11 cellular contexts compared by ENCODE assay signal in genomic region chr3:99418709-99419108, GRCh38.
DNase-seq lines count a peak whose midpoint lies in the region; ATAC-seq, FAIRE-seq and TF ChIP-seq lines count a peak whose summit lies in the region.
"Had no signal": no experiment of that assay in that cellular context is flagged by ENCODE, and none has a peak within 500 bp of the region (broad histone marks: within the 10 kb centered on the region; RNA-seq: fewer than 3 reads in every experiment).

No MANE protein-coding gene starts in this region.

- no peak overlapping the region for H3K9ac ChIP-seq in HepG2 (ENCODE audit: insufficient read depth, low read depth, low read length)
- H3K9ac ChIP-seq: SK-N-SH had no signal

- CTCF ChIA-PET in HepG2 (lab: Yijun Ruan, JAX; ENCODE audit: low intra/inter-chr PET ratio, low total read pairs) = no interaction called here

- no peaks in the 10 kb centered on the region for H3K79me2 ChIP-seq in HepG2 (ENCODE audit: insufficient read depth, low read length)

- no peak overlapping the region for H3K4me3 ChIP-seq in aorta (ENCODE audit: low read length in 2 of 2)
- H3K4me3 ChIP-seq in HepG2 (replicated peaks in 1 of 3; ENCODE audit: insufficient read depth in 1 of 3, low read depth in 2 of 3, low read length in 3 of 3) = no peak overlapping the region

- in situ Hi-C loops in HepG2 (cut with HindIII; ENCODE audit: extremely low pct_ligation_motif_present, low pct_unique_long_range_greater_than_20kb) = no loop called here

- TF ChIP-seq POLR2A in HepG2 (IDR thresholded peaks at IDR 0.05; ENCODE audit: insufficient read depth in 1 of 2, low read depth in 2 of 2, low read length in 2 of 2) = no peak

- DNase-seq in GM19239 (ENCODE audit: insufficient read length, low spot score) (no peak), aorta (no peak), H4 (ENCODE audit: low spot score) (no peak), HepG2 (ENCODE audit: low spot score) (no peak)
- DNase-seq in stimulated activated CD4-positive, alpha-beta T cell treated with anti-CD3 and anti-CD28 coated beads, Interleukin-2, amount 100 ng/mL, for 48 hours = no peak
- DNase-seq: activated CD4-positive, alpha-beta T cell treated with anti-CD3 and anti-CD28 coated beads, Interleukin-2, amount 50 U/mL, for 4 hours; NCI-H524; SK-N-SH; stimulated activated CD4-positive, alpha-beta T cell treated with anti-CD3 and anti-CD28 coated beads, Interleukin-12 subunit alpha, Interleukin-12 subunit beta, amount 100 ng/mL, for 4 hours had no signal

- FAIRE-seq in GM19239 (lab: Jason Lieb, UNC) (peak; percentile 89), HepG2 (lab: Jason Lieb, UNC) (no peak)

- peak; percentile 80 for ATAC-seq in HG02623 (IDR thresholded peaks at IDR 0.05; ENCODE audit: unreplicated experiment)
- ATAC-seq in HG03432 (IDR thresholded peaks at IDR 0.05; ENCODE audit: unreplicated experiment) = peak; percentile 84
- no peak for ATAC-seq in aorta (ENCODE audit: low FRiP score)
- ATAC-seq in HepG2 = no peak

- no peak overlapping the region for H3K4me2 ChIP-seq in HepG2 (ENCODE audit: low read depth, low read length)
- H3K4me2 ChIP-seq: SK-N-SH had no signal

- no peak overlapping the region for H2AFZ ChIP-seq in HepG2 (ENCODE audit: low read length)

- TF ChIP-seq RAD21 in HepG2 (CRISPR knock-in tag; IDR thresholded peaks at IDR 0.05) = no peak

- WGBS in aorta, 2 donors = 22 to 26% methylated on average over 3 of the region's 3 CpGs
- WGBS in HepG2 (ENCODE audit: low lambda C conversion rate) = 5% methylated on average over 3 of the region's 3 CpGs

- no peaks in the 10 kb centered on the region for H4K20me1 ChIP-seq in HepG2 (ENCODE audit: insufficient read depth, low read length)

- H3K36me3 ChIP-seq in aorta (ENCODE audit: control insufficient read depth in 1 of 2, insufficient read depth in 2 of 2, low read length in 1 of 2) = no peaks in the 10 kb centered on the region
- no peaks in the 10 kb centered on the region for H3K36me3 ChIP-seq in HepG2 (replicated peaks in 1 of 2; ENCODE audit: control insufficient read depth in 1 of 2, insufficient read depth in 2 of 2, low read length in 2 of 2)

- no peaks in the 10 kb centered on the region for H3K27me3 ChIP-seq in aorta (ENCODE audit: control insufficient read depth in 1 of 2, insufficient read depth in 2 of 2, low read length in 1 of 2)
- H3K27me3 ChIP-seq in HepG2 (ENCODE audit: control insufficient read depth in 1 of 2, insufficient read depth in 2 of 2, low read length in 2 of 2) = no peaks in the 10 kb centered on the region

- intact Hi-C loops in aorta (cut with DNase I) (loop anchor here in 1 of 2 donors (10.0 kb wide), 1 partner anchor 184 kb away; no protein-coding TSS in a partner anchor), HepG2 (cut with micrococcal nuclease; ENCODE audit: unreplicated experiment) (no loop called here)

- peak overlapping the region; percentile 86 to 90 for H3K27ac ChIP-seq in aorta (ENCODE audit: low read depth in 1 of 2, low read length in 2 of 2)
- no peak overlapping the region for H3K27ac ChIP-seq in HepG2 (ENCODE audit: extremely low read length, insufficient read depth, low read length)

- H3K4me1 ChIP-seq in aorta (ENCODE audit: control insufficient read depth in 1 of 2, insufficient read depth in 2 of 2, low read length in 2 of 2) = peaks cover 0 to 2% of the 10 kb centered on the region in 2 donors
- no peaks in the 10 kb centered on the region for H3K4me1 ChIP-seq in HepG2 (ENCODE audit: insufficient read depth, low read length)

- no TSS peak for BruUV-seq in HepG2 (replicated peaks; lab: Mats Ljungman, UMichigan)

- POLR2A ChIA-PET in HepG2 (lab: Yijun Ruan, JAX) = no interaction called here

- H3K9me3 ChIP-seq in aorta (ENCODE audit: control insufficient read depth, low read length) (no peaks in the 10 kb centered on the region), HepG2 (ENCODE audit: low read length) (no peaks in the 10 kb centered on the region)
- H3K9me3 ChIP-seq: SK-N-SH had no signal

- TF ChIP-seq EP300 in HepG2 (IDR thresholded peaks at IDR 0.05; ENCODE audit: low read depth in 2 of 2, low read length in 2 of 2) (no peak), HepG2 (CRISPR knock-in tag; IDR thresholded peaks at IDR 0.05; ENCODE audit: borderline replicate concordance) (no peak)

- TF ChIP-seq CTCF in HepG2 (CRISPR knock-in tag; IDR thresholded peaks at IDR 0.05) = no peak

TF ChIP-seq in HepG2, 621 proteins besides CTCF, POLR2A, EP300 and RAD21 (continues in another document):
- TF ChIP-seq SNAPC5 (CRISPR knock-in tag; IDR thresholded peaks at IDR 0.05; ENCODE audit: borderline replicate concordance) = no peak
- no peak for TF ChIP-seq NR2C2 (CRISPR knock-in tag; IDR thresholded peaks at IDR 0.05; ENCODE audit: borderline replicate concordance)
- no peak for TF ChIP-seq AKAP8 (CRISPR knock-in tag; IDR thresholded peaks at IDR 0.05)
- TF ChIP-seq TIGD3 (CRISPR knock-in tag; IDR thresholded peaks at IDR 0.05; ENCODE audit: borderline replicate concordance) = no peak
- TF ChIP-seq NRL (CRISPR knock-in tag; IDR thresholded peaks at IDR 0.05; ENCODE audit: borderline replicate concordance) = no peak
- no peak for TF ChIP-seq KIAA2018 (CRISPR knock-in tag; IDR thresholded peaks at IDR 0.05; ENCODE audit: borderline replicate concordance)
- TF ChIP-seq GABPB1 (CRISPR knock-in tag; IDR thresholded peaks at IDR 0.05) = no peak
- no peak for TF ChIP-seq ZKSCAN5 (CRISPR knock-in tag; IDR thresholded peaks at IDR 0.05)
- no peak for TF ChIP-seq ATF7 (IDR thresholded peaks at IDR 0.05)
- TF ChIP-seq ATF7 (CRISPR knock-in tag; IDR thresholded peaks at IDR 0.05) = no peak
- TF ChIP-seq TAF15 (IDR thresholded peaks at IDR 0.05; ENCODE audit: low read depth, low read length, poor library complexity, severe bottlenecking) = no peak
- TF ChIP-seq MTF1 (CRISPR knock-in tag; IDR thresholded peaks at IDR 0.05) = no peak
- no peak for TF ChIP-seq ZSCAN12 (CRISPR knock-in tag; IDR thresholded peaks at IDR 0.05)

Comparison
In these comparisons a context has a peak if more than half of its experiments do, and no peak if none do; other contexts are left out.
1. ATAC-seq: peak in HG02623 (single experiment) and HG03432 (single experiment); none in aorta (single experiment) and HepG2 (single experiment).